Comparison of ENCODE assay signal across 9 cellular contexts in genomic region chr12:10140001-10140400, GRCh38. TPM values are rescaled to one million over a fixed set of nuclear protein-coding genes. Genes with fewer than 3 reads are reported as not detected.
DNase-seq lines count a peak whose midpoint lies in the region; ATAC-seq, FAIRE-seq and TF ChIP-seq lines count a peak whose summit lies in the region.
"Had no signal": no experiment of that assay in that cellular context is flagged by ENCODE, and none has a peak within 500 bp of the region (broad histone marks: within the 10 kb centered on the region; RNA-seq: fewer than 3 reads in every experiment).

No MANE protein-coding gene starts in this region.

- ATAC-seq in CD4-positive, alpha-beta T cell (ENCODE audit: poor library complexity) = peak; percentile 60
- ATAC-seq in HCT116 (peak; percentile 55; the same call in 1 of the 2 replicates), right cardiac atrium (peak; percentile 62 to 67), GM19035 (IDR thresholded peaks at IDR 0.05; ENCODE audit: unreplicated experiment) (no peak), HG03196 (IDR thresholded peaks at IDR 0.05; ENCODE audit: unreplicated experiment) (no peak)

- RAD21 ChIA-PET in HCT116 (lab: Charles Lee; ENCODE audit: low non-redundant PET in 1 of 2, low total read pairs in 2 of 2, uncharacterized antibody in 2 of 2, unreplicated experiment in 2 of 2) = interaction anchor here (0.7 to 1.6 kb wide), 2 partner anchors 106 to 130 kb away, joined by 3 to 7 read pairs; no protein-coding TSS in a partner anchor

- peak in 9 of 10 experiments; percentile 10 to 37 (median 21) for DNase-seq in CD4-positive, alpha-beta T cell
- DNase-seq in HCT116 (ENCODE audit: low read depth, low spot score) (peak; percentile 44), RCC 7860 (ENCODE audit: low spot score) (peak; percentile 10), right cardiac atrium (peak; percentile 25 to 51 (median 40)), smooth muscle cell (lab: John Stamatoyannopoulos, UW; ENCODE audit: unreplicated experiment) (no peak)
- DNase-seq in activated naive CD8-positive, alpha-beta T cell treated with anti-CD3 and anti-CD28 coated beads, Interleukin-2, amount 50 U/mL, for 16 hours (ENCODE audit: low read depth, low spot score) = peak; percentile 18

- H2AFZ ChIP-seq in HCT116 (ENCODE audit: low read depth, low read length, poor library complexity, severe bottlenecking) = no peak overlapping the region
- H2AFZ ChIP-seq in smooth muscle cell (ENCODE audit: low read depth) = no peak overlapping the region

- H3K4me1 ChIP-seq in HCT116 (ENCODE audit: control insufficient read depth in 1 of 2, insufficient read depth in 2 of 2, low read length in 2 of 2) = no peaks in the 10 kb centered on the region
- H3K4me1 ChIP-seq in right cardiac atrium (ENCODE audit: control insufficient read depth, insufficient read depth, low read length) = no peaks in the 10 kb centered on the region
- no peaks in the 10 kb centered on the region for H3K4me1 ChIP-seq in smooth muscle cell (ENCODE audit: low read depth)

- H3K9ac ChIP-seq in HCT116 (ENCODE audit: low read length) = no peak overlapping the region
- H3K9ac ChIP-seq in smooth muscle cell (ENCODE audit: low read depth) = no peak overlapping the region

- H3K27ac Mint-ChIP-seq in CD4-positive, alpha-beta T cell = no peak overlapping the region

- no peaks in the 10 kb centered on the region for H3K4me1 Mint-ChIP-seq in CD4-positive, alpha-beta T cell (ENCODE audit: low read depth)

- 9% methylated on average over 2 of the region's 2 CpGs for WGBS in right cardiac atrium
- 25% methylated on average over 2 of the region's 2 CpGs for WGBS in smooth muscle cell (ENCODE audit: low lambda C conversion rate)

- H3K27me3 Mint-ChIP-seq in CD4-positive, alpha-beta T cell = peaks cover 4% of the 10 kb centered on the region

- H3K4me3 Mint-ChIP-seq in CD4-positive, alpha-beta T cell = no peak overlapping the region

- H4K20me1 ChIP-seq in HCT116 (ENCODE audit: insufficient read depth) = no peaks in the 10 kb centered on the region
- H4K20me1 ChIP-seq in smooth muscle cell (ENCODE audit: low read depth) = no peaks in the 10 kb centered on the region

- no peak overlapping the region for H3K27ac ChIP-seq in CD4-positive, alpha-beta T cell (ENCODE audit: low read depth, low read length)
- H3K27ac ChIP-seq in HCT116 (ENCODE audit: low read depth, low read length) = no peak overlapping the region
- H3K27ac ChIP-seq in right cardiac atrium (ENCODE audit: low read length) = no peak overlapping the region
- no peak overlapping the region for H3K27ac ChIP-seq in smooth muscle cell (ENCODE audit: low read depth)

- CTCF ChIA-PET in CD4-positive, alpha-beta T cell (lab: Charles Lee) = interaction anchor here (0.6 to 1.9 kb wide), 4 partner anchors 10 to 1531 kb away, joined by 4 to 7 read pairs (median 6); no protein-coding TSS in a partner anchor
- CTCF ChIA-PET in HCT116 (lab: Charles Lee) = interaction anchor here (0.7 to 2.6 kb wide), 15 partner anchors 9 to 809 kb away, joined by 3 to 29 read pairs (median 3); partner anchors contain the start of gene CLEC12B

- no peaks in the 10 kb centered on the region for H3F3A ChIP-seq in smooth muscle cell (ENCODE audit: low read depth)

- H3K36me3 ChIP-seq in HCT116 (ENCODE audit: control insufficient read depth in 1 of 2, insufficient read depth in 2 of 2, low read length in 2 of 2) (no peaks in the 10 kb centered on the region), smooth muscle cell (ENCODE audit: low read depth) (no peaks in the 10 kb centered on the region)

- H3K4me2 ChIP-seq in HCT116 (ENCODE audit: low read length) (no peak overlapping the region), smooth muscle cell (no peak overlapping the region)

- H3K36me3 Mint-ChIP-seq in CD4-positive, alpha-beta T cell (ENCODE audit: low read depth) = no peaks in the 10 kb centered on the region

- no peaks in the 10 kb centered on the region for H3K79me2 ChIP-seq in HCT116 (ENCODE audit: insufficient read depth, low read length)
- no peaks in the 10 kb centered on the region for H3K79me2 ChIP-seq in smooth muscle cell (ENCODE audit: low read depth)

- no peak for TF ChIP-seq POLR2A in HCT116 (IDR thresholded peaks at IDR 0.05; ENCODE audit: borderline replicate concordance, extremely low read depth, insufficient read depth, insufficient read length)

- no TSS peak for BruUV-seq in HCT116 (replicated peaks; lab: Mats Ljungman, UMichigan)

- TF ChIP-seq CTCF in CD4-positive, alpha-beta T cell (IDR thresholded peaks at IDR 0.05) = peak; percentile 18
- TF ChIP-seq CTCF in HCT116 (IDR thresholded peaks at IDR 0.05 in 2 of 3, conservative IDR thresholded peaks at IDR 0.05 in 1 of 3; ENCODE audit: borderline replicate concordance in 1 of 3, insufficient read depth in 1 of 3, low read depth in 2 of 3, low read length in 2 of 3) (peak; percentile 29 to 66 (median 66); a peak in 4 of 6 replicates), smooth muscle cell (IDR thresholded peaks at IDR 0.05; ENCODE audit: borderline replicate concordance, insufficient read depth, poor library complexity, severe bottlenecking) (peak; percentile 61)

- H3K4me3 ChIP-seq in HCT116 (replicated peaks in 1 of 2; ENCODE audit: low read depth in 1 of 2, low read length in 2 of 2) (no peak overlapping the region), right cardiac atrium (ENCODE audit: low read length) (no peak overlapping the region), smooth muscle cell (no peak overlapping the region)

- no peaks in the 10 kb centered on the region for H3K9me3 Mint-ChIP-seq in CD4-positive, alpha-beta T cell

- intact Hi-C loops in CD4-positive, alpha-beta T cell (cut with DNase I, micrococcal nuclease) = loop anchor here (1.0 to 10.0 kb wide), 5 partner anchors 195 to 808 kb away; no protein-coding TSS in a partner anchor
- intact Hi-C loops in HCT116 (cut with micrococcal nuclease) = loop anchor here (1.0 to 5.0 kb wide), 5 partner anchors 107 to 391 kb away; partner anchors contain the start of gene CLEC12B
- intact Hi-C loops in right cardiac atrium (cut with DNase I) = loop anchor here in 1 of 4 donors (10.0 kb wide), 1 partner anchor 395 kb away; no protein-coding TSS in a partner anchor

- H3K9me3 ChIP-seq in CD4-positive, alpha-beta T cell (ENCODE audit: control insufficient read depth, low read length) = no peaks in the 10 kb centered on the region
- H3K9me3 ChIP-seq in HCT116 (ENCODE audit: control insufficient read depth in 1 of 2, insufficient read depth in 1 of 2, low read depth in 1 of 2, low read length in 2 of 2) = no peaks in the 10 kb centered on the region
- no peaks in the 10 kb centered on the region for H3K9me3 ChIP-seq in right cardiac atrium (ENCODE audit: control insufficient read depth, low read length)
- no peaks in the 10 kb centered on the region for H3K9me3 ChIP-seq in smooth muscle cell (replicated peaks; ENCODE audit: low read depth)

- peak; percentile 79 for TF ChIP-seq RAD21 in HCT116 (IDR thresholded peaks at IDR 0.05; ENCODE audit: low read depth)

- peaks cover 4% of the 10 kb centered on the region for H3K27me3 ChIP-seq in CD4-positive, alpha-beta T cell (ENCODE audit: control insufficient read depth, insufficient read depth, low read length)
- H3K27me3 ChIP-seq in HCT116 (ENCODE audit: insufficient read depth, low read length) (no peaks in the 10 kb centered on the region), right cardiac atrium (ENCODE audit: control insufficient read depth, insufficient read depth) (no peaks in the 10 kb centered on the region), smooth muscle cell (ENCODE audit: low read depth) (no peaks in the 10 kb centered on the region)

- H3K9me2 ChIP-seq in HCT116 (ENCODE audit: insufficient read depth) = no peaks in the 10 kb centered on the region

- POLR2A ChIA-PET in CD4-positive, alpha-beta T cell (lab: Charles Lee) = no interaction called here
- POLR2A ChIA-PET in HCT116 (lab: Charles Lee) = interaction anchor here (0.9 kb wide), 1 partner anchor 130 kb away, joined by 3 read pairs; the partner anchor contains the start of gene CLEC12B

- no peak for FAIRE-seq in RCC 7860 (lab: Jason Lieb, UNC)

TF ChIP-seq in HCT116, 20 proteins besides CTCF, POLR2A, EP300 and RAD21 (continues in another document):
- TF ChIP-seq CBX3 (IDR thresholded peaks at IDR 0.05; ENCODE audit: low read depth) = no peak
- no peak for TF ChIP-seq EZH2 (IDR thresholded peaks at IDR 0.05)
- TF ChIP-seq SP1 (IDR thresholded peaks at IDR 0.05; ENCODE audit: low read depth) = no peak
- TF ChIP-seq SIN3A (IDR thresholded peaks at IDR 0.05; ENCODE audit: low read depth) = no peak
- TF ChIP-seq, protein P1, sequence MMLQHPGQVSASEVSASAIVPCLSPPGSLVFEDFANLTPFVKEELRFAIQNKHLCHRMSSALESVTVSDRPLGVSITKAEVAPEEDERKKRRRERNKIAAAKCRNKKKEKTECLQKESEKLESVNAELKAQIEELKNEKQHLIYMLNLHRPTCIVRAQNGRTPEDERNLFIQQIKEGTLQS (IDR thresholded peaks at IDR 0.05) = no peak
- TF ChIP-seq SRF (IDR thresholded peaks at IDR 0.05; ENCODE audit: low read depth) = no peak
- no peak for TF ChIP-seq TCF7L2 (IDR thresholded peaks at IDR 0.05; ENCODE audit: borderline replicate concordance, extremely low read depth, insufficient read depth, insufficient read length)
- no peak for TF ChIP-seq JUND (IDR thresholded peaks at IDR 0.05)
- no peak for TF ChIP-seq FOSL1 (IDR thresholded peaks at IDR 0.05; ENCODE audit: low read depth)

RNA-seq across cellular contexts. Expression of gene CLEC7A, which starts 10.0 kb away (rescaled TPM):
- 1 to 10 TPM; 2.5 to 3.7 TPM for total RNA-seq in CD4-positive, alpha-beta T cell
- not detected for total RNA-seq in HCT116 (2021; ENCODE audit: unreplicated experiment)
- polyA plus RNA-seq in HCT116 (2012) = not detected in 2 replicates
- 10 to 100 TPM in 2 of 4 donors, 1 to 10 TPM in 2; 4.8 to 14.9 (median 10.8) TPM for total RNA-seq in right cardiac atrium
- 2.4 TPM for polyA plus RNA-seq in right cardiac atrium
- total RNA-seq in smooth muscle cell = 0.27 TPM in 1 of 2 replicates, not detected in the other
- 0.41 TPM in 1 of 2 replicates, not detected in the other for polyA plus RNA-seq in smooth muscle cell

RNA-seq across cellular contexts. Expression of gene OLR1, which starts 31.9 kb away (rescaled TPM):
- total RNA-seq in CD4-positive, alpha-beta T cell = not detected
- total RNA-seq in HCT116 (2021; ENCODE audit: unreplicated experiment) (0.12 TPM), right cardiac atrium (under 1 TPM; 0.60 to 0.81 (median 0.75) TPM), smooth muscle cell (7.4 and 14.5 TPM in 2 replicates)
- not detected in 2 replicates for polyA plus RNA-seq in HCT116 (2012)
- polyA plus RNA-seq in right cardiac atrium (0.27 TPM), smooth muscle cell (5.4 and 6.7 TPM in 2 replicates)
- total RNA-seq: skeletal muscle tissue had no signal

RNA-seq across cellular contexts. Expression of gene TMEM52B, which starts 38.8 kb away (rescaled TPM):
- not detected for total RNA-seq in CD4-positive, alpha-beta T cell
- not detected for total RNA-seq in HCT116 (2021; ENCODE audit: unreplicated experiment)
- polyA plus RNA-seq in HCT116 (2012) = not detected in 2 replicates
- total RNA-seq in right cardiac atrium = not detected
- 0.07 TPM for polyA plus RNA-seq in right cardiac atrium
- total RNA-seq in smooth muscle cell = 1.6 and 2.0 TPM in 2 replicates
- 0.77 and 4.5 TPM in 2 replicates for polyA plus RNA-seq in smooth muscle cell

RNA-seq across cellular contexts. Expression of gene CLEC1A, which starts 41.2 kb away (rescaled TPM):
- total RNA-seq in CD4-positive, alpha-beta T cell = not detected
- not detected for total RNA-seq in HCT116 (2021; ENCODE audit: unreplicated experiment)
- polyA plus RNA-seq in HCT116 (2012) = not detected in 2 replicates
- 1 to 10 TPM; 3.2 to 4.1 (median 3.3) TPM for total RNA-seq in right cardiac atrium
- polyA plus RNA-seq in right cardiac atrium = 3.5 TPM
- total RNA-seq in smooth muscle cell = 0.40 TPM in 1 of 2 replicates, not detected in the other
- polyA plus RNA-seq in smooth muscle cell = 0.70 TPM in 1 of 2 replicates, not detected in the other

Comparison
In these comparisons a context has a peak if more than half of its experiments do, and no peak if none do; other contexts are left out.
1. ATAC-seq: peak in CD4-positive, alpha-beta T cell (single experiment), HCT116 (single experiment) and right cardiac atrium (2 of 2); none in GM19035 (single experiment) and HG03196 (single experiment).
2. Peak in every context shown above with its lines, with median percentiles within 50 percentile points of each other: CTCF ChIP-seq.